In the genomic region with DNA sequence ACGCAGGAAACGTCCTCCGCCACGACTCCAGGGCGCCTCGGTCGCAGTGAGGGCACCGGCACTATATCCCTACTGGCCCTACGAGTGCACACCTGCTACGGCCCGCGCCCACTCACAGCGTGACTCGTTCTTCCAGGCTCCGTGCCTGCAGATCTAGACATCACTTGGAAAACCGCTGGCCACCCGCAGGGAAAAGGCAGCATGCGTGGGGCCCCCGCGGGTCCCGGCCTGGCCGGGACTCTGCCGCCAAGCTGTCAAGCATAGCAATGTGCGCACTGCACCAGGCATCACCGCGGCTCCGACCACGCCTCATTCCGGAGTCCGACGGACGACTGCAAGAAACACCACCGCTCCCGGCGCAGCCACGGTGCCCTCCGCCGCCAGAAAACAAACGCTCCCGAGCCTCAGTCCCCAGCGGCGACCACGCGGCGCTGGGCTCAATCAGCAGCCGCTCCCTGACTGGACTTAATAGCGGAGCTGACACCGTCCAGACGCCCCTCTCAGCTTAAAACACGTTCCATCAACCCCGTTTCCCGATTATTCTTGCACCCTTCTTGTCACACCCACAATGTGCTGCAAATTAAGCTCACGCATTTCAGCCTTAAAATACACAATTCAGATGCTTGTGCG, we compare ENCODE assay signal across 8 cellular contexts. TPM values are rescaled to one million over a fixed set of nuclear protein-coding genes. Genes with fewer than 3 reads are reported as not detected.
DNase-seq lines count a peak whose midpoint lies in the region; ATAC-seq and TF ChIP-seq lines count a peak whose summit lies in the region.

No MANE protein-coding gene starts in this region.

- peaks cover 18% of the 10 kb centered on the region for H3K4me1 Mint-ChIP-seq in activated T-cell treated with anti-CD3 and anti-CD28 coated beads, Interleukin-2, amount 50 U/mL, for 72 hours (ENCODE audit: low read depth)
- H3K4me1 Mint-ChIP-seq in neural crest cell = peaks cover 24% of the 10 kb centered on the region

- H3K4me3 Mint-ChIP-seq in activated T-cell treated with anti-CD3 and anti-CD28 coated beads, Interleukin-2, amount 50 U/mL, for 72 hours = peak overlapping the region; percentile 86 to 90
- peak overlapping the region; percentile 97 for H3K4me3 Mint-ChIP-seq in neural crest cell

- H3K9me3 Mint-ChIP-seq in activated T-cell treated with anti-CD3 and anti-CD28 coated beads, Interleukin-2, amount 50 U/mL, for 72 hours = no peaks in the 10 kb centered on the region
- no peaks in the 10 kb centered on the region for H3K9me3 Mint-ChIP-seq in neural crest cell

- peak; percentile 52 for ATAC-seq in HG02610 (IDR thresholded peaks at IDR 0.05; ENCODE audit: unreplicated experiment)
- ATAC-seq in activated T-cell treated with anti-CD3 and anti-CD28 coated beads, Interleukin-2, amount 50 U/mL, for 72 hours (replicated peaks in 1 of 2) = peak; percentile 72 to 78

- H3K36me3 Mint-ChIP-seq in activated T-cell treated with anti-CD3 and anti-CD28 coated beads, Interleukin-2, amount 50 U/mL, for 72 hours (ENCODE audit: insufficient read depth in 2 of 2) = no peaks in the 10 kb centered on the region
- no peaks in the 10 kb centered on the region for H3K36me3 Mint-ChIP-seq in neural crest cell (ENCODE audit: low read depth)

- H3K27me3 Mint-ChIP-seq in activated T-cell treated with anti-CD3 and anti-CD28 coated beads, Interleukin-2, amount 50 U/mL, for 72 hours (ENCODE audit: low read depth) = peaks cover 16% of the 10 kb centered on the region
- H3K27me3 Mint-ChIP-seq in neural crest cell (ENCODE audit: low read depth) = peaks cover 13% of the 10 kb centered on the region

- H3K27ac Mint-ChIP-seq in activated T-cell treated with anti-CD3 and anti-CD28 coated beads, Interleukin-2, amount 50 U/mL, for 72 hours = no peak overlapping the region
- H3K27ac Mint-ChIP-seq in neural crest cell (ENCODE audit: unreplicated experiment) = peak overlapping the region; percentile 87

- peak; percentile 5 for DNase-seq in NCI-H2029 (lab: John Stamatoyannopoulos, UW)
- DNase-seq in NCI-H2029 treated with DMSO at 0.1 percent for 48 hours (lab: John Stamatoyannopoulos, UW) = no peak
- peak; percentile 36 for DNase-seq in NCI-H226
- peak; percentile 48 to 53 for DNase-seq in activated T-cell treated with anti-CD3 and anti-CD28 coated beads, Interleukin-2, amount 50 U/mL, for 72 hours
- peak; percentile 49 for DNase-seq in fibroblast of the aortic adventitia (ENCODE audit: low read depth)
- peak; percentile 50 for DNase-seq in neural crest cell (ENCODE audit: low read depth, low spot score)
- no peak for DNase-seq in H4 (ENCODE audit: low spot score)

- peak; percentile 10 for TF ChIP-seq CTCF in fibroblast of the aortic adventitia (IDR thresholded peaks at IDR 0.05; ENCODE audit: insufficient read depth, low read length)
- no peak for TF ChIP-seq CTCF in neural crest cell (conservative IDR thresholded peaks at IDR 0.05)

- H3K4me3 ChIP-seq in fibroblast of the aortic adventitia (ENCODE audit: low read depth, low read length) = peak overlapping the region; percentile 96

RNA-seq across cellular contexts. Expression of a gene that starts 1.0 kb away (rescaled TPM):
- total RNA-seq in activated T-cell treated with anti-CD3 and anti-CD28 coated beads, Interleukin-2, amount 50 U/mL, for 72 hours = 10 to 100 TPM; 13.5 to 19.2 TPM
- total RNA-seq in fibroblast of the aortic adventitia (ENCODE audit: low replicate concordance) (87.2 and 95.8 TPM in 2 replicates), neural crest cell (115 and 116 TPM in 2 replicates)
- total RNA-seq in H4 (2014; rRNA removed; shearing (Covaris generic)) = 38.4 and 39.3 TPM in 2 replicates

Comparison
In these comparisons a context has a peak if more than half of its experiments do, and no peak if none do; other contexts are left out.
1. DNase-seq: peak in NCI-H2029 (single experiment), NCI-H226 (single experiment), activated T-cell treated with anti-CD3 and anti-CD28 coated beads, Interleukin-2, amount 50 U/mL, for 72 hours (2 of 2), fibroblast of the aortic adventitia (single experiment) and neural crest cell (single experiment); none in NCI-H2029 treated with DMSO at 0.1 percent for 48 hours (single experiment) and H4 (single experiment).